ENCODE assay signal across 14 cellular contexts in genomic region chr7:1234794-1235500, GRCh38. TPM values are rescaled to one million over a fixed set of nuclear protein-coding genes. Genes with fewer than 3 reads are reported as not detected.
DNase-seq lines count a peak whose midpoint lies in the region; ATAC-seq and TF ChIP-seq lines count a peak whose summit lies in the region.
"Had no signal": no experiment of that assay in that cellular context is flagged by ENCODE, and none has a peak within 500 bp of the region (broad histone marks: within the 10 kb centered on the region; RNA-seq: fewer than 3 reads in every experiment).

No MANE protein-coding gene starts in this region.

- H3K27me3 Mint-ChIP-seq in activated CD4-positive, alpha-beta T cell treated with anti-CD3 and anti-CD28 coated beads, Interleukin-2, amount 10 ng/mL, durations not matched to agents 7 days and 5 days: peaks cover 57% of the 10 kb centered on the region
- peaks cover 88% of the 10 kb centered on the region for H3K27me3 Mint-ChIP-seq in brain

- H3K4me1 ChIP-seq in Panc1 (ENCODE audit: control insufficient read depth, insufficient read depth, low read length) (peaks cover 10% of the 10 kb centered on the region), neuron (ENCODE audit: insufficient read depth, low read length) (peaks cover 4% of the 10 kb centered on the region), ascending aorta (peaks cover 3 to 6% of the 10 kb centered on the region in 2 donors)

- H3K36me3 Mint-ChIP-seq in activated CD4-positive, alpha-beta T cell treated with anti-CD3 and anti-CD28 coated beads, Interleukin-2, amount 10 ng/mL, durations not matched to agents 7 days and 5 days (ENCODE audit: low read depth): peaks cover 3% of the 10 kb centered on the region
- no peaks in the 10 kb centered on the region for H3K36me3 Mint-ChIP-seq in brain

- TF ChIP-seq CTCF in Panc1 (IDR thresholded peaks at IDR 0.05) (no peak), brain (conservative IDR thresholded peaks at IDR 0.05) (no peak), ascending aorta (IDR thresholded peaks at IDR 0.05) (no peak)

- H3K27me3 ChIP-seq in Panc1 (ENCODE audit: control insufficient read depth, insufficient read depth, low read length): peaks cover 38% of the 10 kb centered on the region
- H3K27me3 ChIP-seq in neuron (ENCODE audit: insufficient read depth, low read length): peaks cover 85% of the 10 kb centered on the region
- H3K27me3 ChIP-seq in ascending aorta: peaks cover 64% of the 10 kb centered on the region

- H3K9me3 Mint-ChIP-seq in activated CD4-positive, alpha-beta T cell treated with anti-CD3 and anti-CD28 coated beads, Interleukin-2, amount 10 ng/mL, durations not matched to agents 7 days and 5 days: no peaks in the 10 kb centered on the region
- peaks cover 0 to 2% (median 0%) of the 10 kb centered on the region in 5 experiments for H3K9me3 Mint-ChIP-seq in brain
- H3K9me3 Mint-ChIP-seq: dendritic cell treated with granulocyte-macrophage colony-stimulating factor and Interleukin-4, amounts not matched to agents 40 ng/mL and 50 ng/mL, for 4 days; neural crest cell had no signal

- in situ Hi-C loops in Panc1 (cut with HindIII; ENCODE audit: low pct_unique_long_range_greater_than_20kb, low sequenced_read_pairs): no loop called here

- peak overlapping the region; percentile 50 for H3K4me3 Mint-ChIP-seq in activated CD4-positive, alpha-beta T cell treated with anti-CD3 and anti-CD28 coated beads, Interleukin-2, amount 10 ng/mL, durations not matched to agents 7 days and 5 days
- H3K4me3 Mint-ChIP-seq in brain: peak overlapping the region; percentile 65 to 89 (median 79)
- H3K4me3 Mint-ChIP-seq: dendritic cell treated with granulocyte-macrophage colony-stimulating factor and Interleukin-4, amounts not matched to agents 40 ng/mL and 50 ng/mL, for 4 days had no signal

- H3K4me1 Mint-ChIP-seq in activated CD4-positive, alpha-beta T cell treated with anti-CD3 and anti-CD28 coated beads, Interleukin-2, amount 10 ng/mL, durations not matched to agents 7 days and 5 days: peaks cover 12% of the 10 kb centered on the region
- peaks cover 37% of the 10 kb centered on the region for H3K4me1 Mint-ChIP-seq in brain

- CTCF ChIA-PET in activated CD4-positive, alpha-beta T cell treated with anti-CD3 and anti-CD28 coated beads, Interleukin-2, amount 10 ng/mL, durations not matched to agents 7 days and 5 days (lab: Charles Lee): no interaction called here
- CTCF ChIA-PET in Panc1 (lab: Charles Lee): interaction anchor here (0.6 to 0.9 kb wide), 3 partner anchors 10 to 55 kb away, joined by 3 to 9 read pairs (median 5); no protein-coding TSS in a partner anchor

- H2AFZ ChIP-seq in neuron (ENCODE audit: low read depth, low read length): no peak overlapping the region

- H3K4me3 ChIP-seq in Panc1 (ENCODE audit: low read depth in 2 of 2, low read length in 2 of 2): no peak overlapping the region
- H3K4me3 ChIP-seq in neuron (ENCODE audit: low read length): peak overlapping the region; percentile 35
- H3K4me3 ChIP-seq in ascending aorta: no peak overlapping the region

- peak overlapping the region; percentile 83 for H3K27ac Mint-ChIP-seq in activated CD4-positive, alpha-beta T cell treated with anti-CD3 and anti-CD28 coated beads, Interleukin-2, amount 10 ng/mL, durations not matched to agents 7 days and 5 days
- peak overlapping the region in 4 of 5 experiments; percentile 67 to 96 (median 82) for H3K27ac Mint-ChIP-seq in brain
- H3K27ac Mint-ChIP-seq: dendritic cell treated with granulocyte-macrophage colony-stimulating factor and Interleukin-4, amounts not matched to agents 40 ng/mL and 50 ng/mL, for 4 days had no signal

- no TSS peak for BruUV-seq in Panc1 (replicated peaks; lab: Mats Ljungman, UMichigan)

- H3K36me3 ChIP-seq in Panc1 (ENCODE audit: control insufficient read depth, insufficient read depth, low read length) (no peaks in the 10 kb centered on the region; the same call in 1 of the 2 replicates), neuron (ENCODE audit: insufficient read depth, low read length) (no peaks in the 10 kb centered on the region), ascending aorta (no peaks in the 10 kb centered on the region)
- H3K36me3 ChIP-seq: Peyer's patch had no signal

- DNase-seq in activated CD4-positive, alpha-beta T cell treated with anti-CD3 and anti-CD28 coated beads, Interleukin-2, amount 10 ng/mL, durations not matched to agents 7 days and 5 days: peak; percentile 12
- DNase-seq in activated CD4-positive, alpha-beta T cell treated with anti-CD3 and anti-CD28 coated beads, Interleukin-2, amount 50 U/mL, for 48 hours: no peak
- DNase-seq in Panc1 (ENCODE audit: low read depth, low spot score) (no peak), ascending aorta (ENCODE audit: low spot score in 2 of 2) (no peak), OCI-M2 (lab: John Stamatoyannopoulos, UW; ENCODE audit: unreplicated experiment) (no peak)
- DNase-seq: ACHN, DMS79, Peyer's patch had no signal

- H3K9me3 ChIP-seq in Panc1 (ENCODE audit: control insufficient read depth, insufficient read depth, low read depth, low read length) (no peaks in the 10 kb centered on the region), neuron (ENCODE audit: low read length) (no peaks in the 10 kb centered on the region), ascending aorta (no peaks in the 10 kb centered on the region)
- H3K9me3 ChIP-seq: Peyer's patch had no signal

- no peak overlapping the region for H3K27ac ChIP-seq in Panc1 (ENCODE audit: low read length)
- H3K27ac ChIP-seq in ascending aorta: no peak overlapping the region
- H3K27ac ChIP-seq: Peyer's patch had no signal

- ATAC-seq in Panc1 (peak; percentile 46; the same call in 1 of the 2 replicates), GM21723 (IDR thresholded peaks at IDR 0.05; ENCODE audit: unreplicated experiment) (no peak)

- POLR2A ChIA-PET in activated CD4-positive, alpha-beta T cell treated with anti-CD3 and anti-CD28 coated beads, Interleukin-2, amount 10 ng/mL, durations not matched to agents 7 days and 5 days (lab: Charles Lee): no interaction called here
- POLR2A ChIA-PET in Panc1 (lab: Charles Lee): interaction anchor here (0.6 kb wide), 1 partner anchor 306 kb away, joined by 3 read pairs; no protein-coding TSS in a partner anchor

- intact Hi-C loops in Panc1 (cut with micrococcal nuclease; ENCODE audit: unreplicated experiment) (no loop called here), ascending aorta (cut with DNase I) (no loop called here)

RNA-seq across cellular contexts. Expression of gene UNCX, which starts 2.3 kb away (rescaled TPM):
- total RNA-seq in activated CD4-positive, alpha-beta T cell treated with anti-CD3 and anti-CD28 coated beads, Interleukin-2, amount 10 ng/mL, durations not matched to agents 7 days and 5 days: not detected
- total RNA-seq in Panc1 (2021; ENCODE audit: unreplicated experiment) (not detected), ascending aorta (not detected)
- polyA plus RNA-seq in Panc1 (2012; ENCODE audit: insufficient read length): not detected
- not detected for polyA plus RNA-seq in brain (ENCODE audit: insufficient read depth, low read depth, low replicate concordance)
- total RNA-seq: Peyer's patch, urinary bladder had no signal
- polyA plus RNA-seq: urinary bladder had no signal
